In genomic region chr7:37251222-37251621, GRCh38 we compare ENCODE assay signal across 1 cellular context.
TF ChIP-seq lines count a peak whose summit lies in the region.

No MANE protein-coding gene starts in this region.

TF ChIP-seq in WTC11, 78 proteins besides CTCF, POLR2A, EP300 and RAD21 (continued from another document):
- no peak for TF ChIP-seq SMAD3 (CRISPR knock-in tag; IDR thresholded peaks at IDR 0.05; ENCODE audit: borderline replicate concordance)
